Comparison of ENCODE assay signal across 8 cellular contexts in the genomic region with DNA sequence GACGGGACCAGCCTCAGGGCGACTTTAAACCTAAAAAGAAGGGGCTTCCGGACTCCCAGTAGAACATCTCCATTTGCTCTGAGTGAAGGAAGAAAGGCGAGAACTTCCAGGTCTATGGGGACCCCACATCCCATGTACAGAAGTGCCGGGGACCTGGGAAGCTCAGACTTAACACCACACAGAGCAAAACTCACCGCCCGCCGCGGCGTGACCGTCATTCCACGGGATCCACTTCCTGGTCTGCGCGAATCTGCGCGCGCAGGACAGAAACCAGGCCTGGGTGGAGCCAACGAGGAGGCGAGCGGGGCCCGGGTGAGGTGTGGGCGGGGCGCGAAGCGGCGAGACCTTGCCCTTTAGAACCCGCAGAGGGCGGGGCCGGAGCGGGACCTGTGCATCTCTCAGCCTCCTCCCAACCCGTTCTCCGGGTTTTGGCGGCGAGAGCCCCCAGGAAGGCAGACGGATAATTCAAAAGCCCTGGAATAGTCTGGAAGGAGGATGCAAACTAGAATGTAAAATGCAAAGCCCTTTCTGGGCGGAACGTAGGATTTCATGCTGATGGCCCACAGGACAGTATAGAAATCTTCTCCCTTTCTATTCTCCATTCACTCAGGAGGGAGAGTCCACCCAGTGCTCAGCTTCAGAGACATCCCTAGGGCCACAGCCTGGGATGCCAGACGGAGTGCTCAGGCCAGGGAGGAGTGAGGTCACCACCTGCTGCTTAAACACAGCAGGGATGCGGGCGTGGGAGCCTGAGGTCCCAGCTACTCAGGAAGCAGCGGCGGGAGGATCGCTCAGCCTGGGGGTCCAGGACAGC. TPM values are rescaled to one million over a fixed set of nuclear protein-coding genes. Genes with fewer than 3 reads are reported as not detected.
DNase-seq lines count a peak whose midpoint lies in the region; ATAC-seq and TF ChIP-seq lines count a peak whose summit lies in the region.
"Not testable (repeated sequence)": the region's sequence is repeated elsewhere in the genome, so short reads cannot be mapped to it uniquely, and the experiment has no call there.

Gene ZNF468, minus strand, starts transcription at position 242 of the 814 bp plus-strand sequence. CDS start 3,347 bp downstream, outside the sequence.

- in situ Hi-C loops in GM23248 (cut with MboI), result not testable (repeated sequence)

- H3K27ac ChIP-seq in GM23248 (peak within 1 kb of the TSS; percentile 54), Karpas-422 (ENCODE audit: low read length) (peak within 1 kb of the TSS; percentile 27; the same call in 1 of the 2 replicates), SJCRH30 (peak within 1 kb of the TSS; percentile 68)

- H3K79me2 ChIP-seq in GM23248 (ENCODE audit: insufficient read depth), result not testable (repeated sequence)
- peaks cover 34% of the 10 kb centered on the region for H3K79me2 ChIP-seq in Karpas-422 (ENCODE audit: low read length)

- WGBS in GM23248 (ENCODE audit: low coverage in 1 of 2, low lambda C conversion rate in 2 of 2, missing lambda C conversion rate in 2 of 2), 2 experiments, result 2 to 4% methylated on average over 41 to 43 of the region's 43 CpGs

- H2AFZ ChIP-seq in GM23248, result peak within 1 kb of the TSS; percentile 95
- peak within 1 kb of the TSS; percentile 100 for H2AFZ ChIP-seq in Karpas-422 (ENCODE audit: low read length)

- peak within 1 kb of the TSS; percentile 49 to 88 for H3K27ac Mint-ChIP-seq in natural killer cell treated with Interleukin-12 subunit alpha and Interleukin-12 subunit beta and Interleukin-15 and Interleukin-18, amount 100 ng/mL, for 72 hours
- H3K27ac Mint-ChIP-seq in stimulated activated naive B cell treated with anti-CD40 and anti-IgM and Interleukin-4, amounts not matched to agents 10 μg/mL and 1 μg/mL and 100 μg/mL, for 72 hours, result peak within 1 kb of the TSS; percentile 92

- not testable (repeated sequence) for H3K4me1 ChIP-seq in GM23248 (ENCODE audit: insufficient read depth); Karpas-422 (ENCODE audit: low read length); SJCRH30

- H3K9ac ChIP-seq in GM23248 (peak within 1 kb of the TSS; percentile 89), Karpas-422 (ENCODE audit: low read length) (peak within 1 kb of the TSS; percentile 88)

- not testable (repeated sequence) for H3K27me3 Mint-ChIP-seq in natural killer cell treated with Interleukin-12 subunit alpha and Interleukin-12 subunit beta and Interleukin-15 and Interleukin-18, amount 100 ng/mL, for 72 hours; stimulated activated naive B cell treated with anti-CD40 and anti-IgM and Interleukin-4, amounts not matched to agents 10 μg/mL and 1 μg/mL and 100 μg/mL, for 72 hours

- peak; percentile 73 for DNase-seq in EH (ENCODE audit: low read depth)
- peak; percentile 80 for DNase-seq in GM23248
- peak; percentile 88 for DNase-seq in Karpas-422
- peak; percentile 76 to 78 for DNase-seq in SJCRH30
- DNase-seq in activated gamma-delta T cell treated with Interleukin-2 at 50 U/mL for 16 hours, result peak; percentile 65
- peak; percentile 71 for DNase-seq in fibroblast of villous mesenchyme (ENCODE audit: low read depth)
- DNase-seq in natural killer cell treated with Interleukin-12 subunit alpha and Interleukin-12 subunit beta and Interleukin-15 and Interleukin-18, amount 100 ng/mL, for 72 hours (ENCODE audit: low spot score), result peak; percentile 81
- peak; percentile 71 for DNase-seq in stimulated activated naive B cell treated with anti-CD40 and anti-IgM and Interleukin-4, amounts not matched to agents 10 μg/mL and 1 μg/mL and 100 μg/mL, for 72 hours

- not testable (repeated sequence) for TF ChIP-seq CTCF in fibroblast of villous mesenchyme (IDR thresholded peaks at IDR 0.05; ENCODE audit: insufficient read depth, low read depth, low read length)

- H3K9me2 ChIP-seq in GM23248 (ENCODE audit: insufficient read depth); Karpas-422 (replicated peaks; ENCODE audit: insufficient read depth, low read length): not testable (repeated sequence)

- H3K36me3 Mint-ChIP-seq in natural killer cell treated with Interleukin-12 subunit alpha and Interleukin-12 subunit beta and Interleukin-15 and Interleukin-18, amount 100 ng/mL, for 72 hours, result peaks cover 19% of the 10 kb centered on the region
- H3K36me3 Mint-ChIP-seq in stimulated activated naive B cell treated with anti-CD40 and anti-IgM and Interleukin-4, amounts not matched to agents 10 μg/mL and 1 μg/mL and 100 μg/mL, for 72 hours, result peaks cover 20 to 39% of the 10 kb centered on the region in 2 donors

- H3K4me3 Mint-ChIP-seq in natural killer cell treated with Interleukin-12 subunit alpha and Interleukin-12 subunit beta and Interleukin-15 and Interleukin-18, amount 100 ng/mL, for 72 hours, result peak within 1 kb of the TSS; percentile 82
- peak within 1 kb of the TSS; percentile 84 to 95 for H3K4me3 Mint-ChIP-seq in stimulated activated naive B cell treated with anti-CD40 and anti-IgM and Interleukin-4, amounts not matched to agents 10 μg/mL and 1 μg/mL and 100 μg/mL, for 72 hours

- H3K4me2 ChIP-seq in GM23248 (ENCODE audit: unreplicated experiment) (peak within 1 kb of the TSS; percentile 81), Karpas-422 (ENCODE audit: low read depth, low read length, poor library complexity, severe bottlenecking) (peak within 1 kb of the TSS; percentile 82)

- H3K4me3 ChIP-seq in GM23248 (peak within 1 kb of the TSS; percentile 93), Karpas-422 (ENCODE audit: low read length) (peak within 1 kb of the TSS; percentile 90), SJCRH30 (peak within 1 kb of the TSS; percentile 96), fibroblast of villous mesenchyme (ENCODE audit: low read depth, low read length) (peak within 1 kb of the TSS; percentile 79)

- H3K9me3 ChIP-seq in GM23248 (ENCODE audit: low read depth); Karpas-422 (ENCODE audit: low read length); SJCRH30 (replicated peaks): not testable (repeated sequence)

- H3F3A ChIP-seq in GM23248 (ENCODE audit: insufficient read depth), result not testable (repeated sequence)

- ATAC-seq in natural killer cell treated with Interleukin-12 subunit alpha and Interleukin-12 subunit beta and Interleukin-15 and Interleukin-18, amount 100 ng/mL, for 72 hours, result peak; percentile 100
- peak; percentile 99 for ATAC-seq in stimulated activated naive B cell treated with anti-CD40 and anti-IgM and Interleukin-4, amounts not matched to agents 10 μg/mL and 1 μg/mL and 100 μg/mL, for 72 hours (replicated peaks)

- H3K9me3 Mint-ChIP-seq in natural killer cell treated with Interleukin-12 subunit alpha and Interleukin-12 subunit beta and Interleukin-15 and Interleukin-18, amount 100 ng/mL, for 72 hours; stimulated activated naive B cell treated with anti-CD40 and anti-IgM and Interleukin-4, amounts not matched to agents 10 μg/mL and 1 μg/mL and 100 μg/mL, for 72 hours: not testable (repeated sequence)

- H3K4me1 Mint-ChIP-seq in natural killer cell treated with Interleukin-12 subunit alpha and Interleukin-12 subunit beta and Interleukin-15 and Interleukin-18, amount 100 ng/mL, for 72 hours (ENCODE audit: low read depth in 2 of 2), result peaks cover 12 to 24% of the 10 kb centered on the region in 2 donors
- peaks cover 10 to 30% of the 10 kb centered on the region in 2 donors for H3K4me1 Mint-ChIP-seq in stimulated activated naive B cell treated with anti-CD40 and anti-IgM and Interleukin-4, amounts not matched to agents 10 μg/mL and 1 μg/mL and 100 μg/mL, for 72 hours

- not testable (repeated sequence) for H4K20me1 ChIP-seq in GM23248 (ENCODE audit: insufficient read depth); Karpas-422 (ENCODE audit: insufficient read depth, low read depth, low read length)

- not testable (repeated sequence) for H3K36me3 ChIP-seq in GM23248 (ENCODE audit: low read depth); SJCRH30
- peaks cover 30% of the 10 kb centered on the region for H3K36me3 ChIP-seq in Karpas-422 (ENCODE audit: insufficient read depth, low read length)

- not testable (repeated sequence) for H3K27me3 ChIP-seq in GM23248 (replicated peaks; ENCODE audit: insufficient read depth); Karpas-422 (ENCODE audit: low read length); SJCRH30

RNA-seq across cellular contexts. Expression of gene ZNF468, which starts in this region (rescaled TPM):
- 14.1 and 19.1 TPM in 2 replicates for total RNA-seq in GM23248 (2014; rRNA removed; shearing (Covaris generic))
- 9.6 and 10.0 TPM in 2 replicates for polyA plus RNA-seq in GM23248 (2016; fragmentation: Nextera tagmentation; extraction: Ambion mirVana)
- total RNA-seq in Karpas-422 (2014; rRNA removed; shearing (Covaris generic); ENCODE audit: low replicate concordance), result 38.3 and 55.2 TPM in 2 replicates
- total RNA-seq in SJCRH30 (2014; rRNA removed; shearing (Covaris generic)), result 25.4 and 29.8 TPM in 2 replicates
- 12.6 and 16.8 TPM in 2 replicates for total RNA-seq in fibroblast of villous mesenchyme
- total RNA-seq in natural killer cell treated with Interleukin-12 subunit alpha and Interleukin-12 subunit beta and Interleukin-15 and Interleukin-18, amount 100 ng/mL, for 72 hours, result 10 to 100 TPM; 11.3 to 18.7 TPM

Comparison
In these comparisons a context has a peak if more than half of its experiments do, and no peak if none do; other contexts are left out.
1. Peak in every context shown above with its lines: DNase-seq, ATAC-seq, H3K4me3 ChIP-seq and H3K27ac ChIP-seq.